In the genomic region with DNA sequence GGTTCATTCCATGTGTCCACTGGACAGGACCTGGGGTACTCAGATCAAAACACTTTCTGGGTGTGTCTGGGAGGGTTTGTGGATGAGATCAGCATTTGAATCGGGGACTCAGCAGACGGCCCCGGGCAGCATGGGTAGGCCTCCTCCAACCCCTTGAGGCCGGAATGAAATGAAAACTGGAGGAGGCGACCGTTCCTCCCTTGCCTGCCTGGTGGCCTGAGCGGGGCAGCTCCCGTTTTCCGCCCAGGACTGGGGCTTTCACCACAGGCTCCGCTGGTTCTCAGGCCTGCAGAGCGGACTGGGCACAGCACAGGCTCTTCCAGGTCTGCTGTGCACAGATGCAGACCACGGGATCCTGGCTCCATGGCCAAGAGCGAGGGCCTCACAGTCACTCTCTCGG, we compare ENCODE assay signal across 22 cellular contexts.
DNase-seq lines count a peak whose midpoint lies in the region; ATAC-seq and TF ChIP-seq lines count a peak whose summit lies in the region.
"Had no signal": no experiment of that assay in that cellular context is flagged by ENCODE, and none has a peak within 500 bp of the region (broad histone marks: within the 10 kb centered on the region; RNA-seq: fewer than 3 reads in every experiment).

No MANE protein-coding gene starts in this region.

- H3K4me3 ChIP-seq in kidney epithelial cell (ENCODE audit: low read depth, low read length), result no peak overlapping the region
- H3K4me3 ChIP-seq: colonic mucosa, esophagus squamous epithelium had no signal

- H3K9me3 Mint-ChIP-seq in activated CD8-positive, alpha-beta T cell treated with anti-CD3 and anti-CD28 coated beads, Interleukin-2, amount 10 ng/mL, durations not matched to agents 7 days and 5 days (ENCODE audit: insufficient read depth), result no peaks in the 10 kb centered on the region
- H3K9me3 Mint-ChIP-seq in activated CD8-positive, alpha-beta T cell treated with anti-CD3 and anti-CD28 coated beads for 36 hours, result no peaks in the 10 kb centered on the region
- H3K9me3 Mint-ChIP-seq: stimulated activated memory B cell treated with anti-CD40 and anti-IgM and Interleukin-4, amounts not matched to agents 10 μg/mL and 1 μg/mL and 100 μg/mL, for 72 hours had no signal

- H3K36me3 Mint-ChIP-seq in activated CD8-positive, alpha-beta T cell treated with anti-CD3 and anti-CD28 coated beads, Interleukin-2, amount 10 ng/mL, durations not matched to agents 7 days and 5 days (ENCODE audit: low read depth), result peaks cover 19% of the 10 kb centered on the region
- H3K36me3 Mint-ChIP-seq in activated CD8-positive, alpha-beta T cell treated with anti-CD3 and anti-CD28 coated beads for 36 hours (ENCODE audit: low read depth), result peaks cover 6% of the 10 kb centered on the region

- intact Hi-C loops in activated CD8-positive, alpha-beta T cell treated with anti-CD3 and anti-CD28 coated beads for 36 hours (cut with micrococcal nuclease), result no loop called here
- intact Hi-C loops in posterior vena cava (cut with DNase I), result loop anchor here in 1 of 2 donors (5.0 kb wide), 1 partner anchor 48 kb away; no protein-coding TSS in a partner anchor

- POLR2A ChIA-PET in activated CD8-positive, alpha-beta T cell treated with anti-CD3 and anti-CD28 coated beads, Interleukin-2, amount 10 ng/mL, durations not matched to agents 7 days and 5 days (lab: Charles Lee), result no interaction called here
- POLR2A ChIA-PET in activated CD8-positive, alpha-beta T cell treated with anti-CD3 and anti-CD28 coated beads for 36 hours (lab: Charles Lee), result interaction anchor here (1.0 to 1.9 kb wide), 2 partner anchors 8 to 53 kb away, joined by 4 to 5 read pairs; no protein-coding TSS in a partner anchor

- no peak for TF ChIP-seq CTCF in activated CD8-positive, alpha-beta T cell treated with anti-CD3 and anti-CD28 coated beads for 36 hours (IDR thresholded peaks at IDR 0.05)
- TF ChIP-seq CTCF in kidney epithelial cell (IDR thresholded peaks at IDR 0.05; ENCODE audit: insufficient read depth, low read length, poor library complexity, severe bottlenecking), result no peak

- no peaks in the 10 kb centered on the region for H3K27me3 Mint-ChIP-seq in activated CD8-positive, alpha-beta T cell treated with anti-CD3 and anti-CD28 coated beads, Interleukin-2, amount 10 ng/mL, durations not matched to agents 7 days and 5 days (ENCODE audit: low read depth)
- no peaks in the 10 kb centered on the region for H3K27me3 Mint-ChIP-seq in activated CD8-positive, alpha-beta T cell treated with anti-CD3 and anti-CD28 coated beads for 36 hours
- H3K27me3 Mint-ChIP-seq: stimulated activated memory B cell treated with anti-CD40 and anti-IgM and Interleukin-4, amounts not matched to agents 10 μg/mL and 1 μg/mL and 100 μg/mL, for 72 hours had no signal

- H3K4me3 Mint-ChIP-seq in activated CD8-positive, alpha-beta T cell treated with anti-CD3 and anti-CD28 coated beads, Interleukin-2, amount 10 ng/mL, durations not matched to agents 7 days and 5 days, result no peak overlapping the region
- H3K4me3 Mint-ChIP-seq in activated CD8-positive, alpha-beta T cell treated with anti-CD3 and anti-CD28 coated beads for 36 hours, result no peak overlapping the region
- H3K4me3 Mint-ChIP-seq: stimulated activated memory B cell treated with anti-CD40 and anti-IgM and Interleukin-4, amounts not matched to agents 10 μg/mL and 1 μg/mL and 100 μg/mL, for 72 hours had no signal

- DNase-seq in activated CD8-positive, alpha-beta T cell treated with anti-CD3 and anti-CD28 coated beads, Interleukin-2, amount 10 ng/mL, durations not matched to agents 7 days and 5 days, result no peak
- no peak for DNase-seq in activated CD8-positive, alpha-beta T cell treated with anti-CD3 and anti-CD28 coated beads for 36 hours
- DNase-seq in ELF-1 (ENCODE audit: low read depth, low spot score) (peak; percentile 45), kidney epithelial cell (ENCODE audit: low read depth) (peak; percentile 25), posterior vena cava (ENCODE audit: low spot score) (peak; percentile 66), erythroblast (lab: John Stamatoyannopoulos, UW) (no peak), kidney tubule cell (ENCODE audit: low spot score) (no peak)
- DNase-seq: activated effector memory CD4-positive, alpha-beta T cell treated with Interleukin-2 at 50 U/mL for 16 hours; amniotic stem cell; colonic mucosa; DND-41; esophagus squamous epithelium; hypothalamus; NCI-H1048; NCI-H1930; NCI-H345; NCI-H748 treated with DMSO at 0.1 percent for 48 hours; nucleus accumbens; stimulated activated CD4-positive, alpha-beta T cell treated with anti-CD3 and anti-CD28 coated beads, Interleukin-2, amount 100 ng/mL, for 48 hours had no signal

- TF ChIP-seq POLR2A in erythroblast (IDR thresholded peaks at IDR 0.05; ENCODE audit: low read length), result no peak

- no peaks in the 10 kb centered on the region for H3K27me3 ChIP-seq in kidney epithelial cell (ENCODE audit: control insufficient read depth, insufficient read depth, low read length)
- H3K27me3 ChIP-seq: colonic mucosa, esophagus squamous epithelium had no signal

- peak overlapping the region; percentile 66 for H3K27ac Mint-ChIP-seq in activated CD8-positive, alpha-beta T cell treated with anti-CD3 and anti-CD28 coated beads, Interleukin-2, amount 10 ng/mL, durations not matched to agents 7 days and 5 days
- no peak overlapping the region for H3K27ac Mint-ChIP-seq in activated CD8-positive, alpha-beta T cell treated with anti-CD3 and anti-CD28 coated beads for 36 hours
- H3K27ac Mint-ChIP-seq: stimulated activated memory B cell treated with anti-CD40 and anti-IgM and Interleukin-4, amounts not matched to agents 10 μg/mL and 1 μg/mL and 100 μg/mL, for 72 hours had no signal

- no peaks in the 10 kb centered on the region for H3K36me3 ChIP-seq in kidney epithelial cell (ENCODE audit: control insufficient read depth, insufficient read depth, low read length)
- H3K36me3 ChIP-seq: colonic mucosa had no signal

- CTCF ChIA-PET in activated CD8-positive, alpha-beta T cell treated with anti-CD3 and anti-CD28 coated beads, Interleukin-2, amount 10 ng/mL, durations not matched to agents 7 days and 5 days (lab: Charles Lee), result no interaction called here
- CTCF ChIA-PET in activated CD8-positive, alpha-beta T cell treated with anti-CD3 and anti-CD28 coated beads for 36 hours (lab: Charles Lee), result no interaction called here

- H3K4me1 Mint-ChIP-seq in activated CD8-positive, alpha-beta T cell treated with anti-CD3 and anti-CD28 coated beads, Interleukin-2, amount 10 ng/mL, durations not matched to agents 7 days and 5 days (ENCODE audit: low read depth), result peaks cover 36% of the 10 kb centered on the region
- peaks cover 25% of the 10 kb centered on the region for H3K4me1 Mint-ChIP-seq in activated CD8-positive, alpha-beta T cell treated with anti-CD3 and anti-CD28 coated beads for 36 hours (ENCODE audit: low read depth)

- no peak for ATAC-seq in activated CD8-positive, alpha-beta T cell treated with anti-CD3 and anti-CD28 coated beads, Interleukin-2, amount 10 ng/mL, durations not matched to agents 7 days and 5 days
- no peak for ATAC-seq in activated CD8-positive, alpha-beta T cell treated with anti-CD3 and anti-CD28 coated beads for 36 hours
- ATAC-seq in HG02759 (IDR thresholded peaks at IDR 0.05; ENCODE audit: unreplicated experiment), result no peak
- ATAC-seq: SK-N-SH treated with all-trans-retinoic acid at 6 μM for 48 hours; stimulated activated memory B cell treated with anti-CD40 and anti-IgM and Interleukin-4, amounts not matched to agents 10 μg/mL and 1 μg/mL and 100 μg/mL, for 72 hours had no signal

Comparison
In these comparisons a context has a peak if more than half of its experiments do, and no peak if none do; other contexts are left out.
1. DNase-seq: peak in ELF-1 (single experiment), kidney epithelial cell (single experiment) and posterior vena cava (single experiment); none in activated CD8-positive, alpha-beta T cell treated with anti-CD3 and anti-CD28 coated beads, Interleukin-2, amount 10 ng/mL, durations not matched to agents 7 days and 5 days (single experiment), activated CD8-positive, alpha-beta T cell treated with anti-CD3 and anti-CD28 coated beads for 36 hours (single experiment), erythroblast (0 of 2) and kidney tubule cell (single experiment).